ENCODE assay signal across 9 cellular contexts in the genomic region with DNA sequence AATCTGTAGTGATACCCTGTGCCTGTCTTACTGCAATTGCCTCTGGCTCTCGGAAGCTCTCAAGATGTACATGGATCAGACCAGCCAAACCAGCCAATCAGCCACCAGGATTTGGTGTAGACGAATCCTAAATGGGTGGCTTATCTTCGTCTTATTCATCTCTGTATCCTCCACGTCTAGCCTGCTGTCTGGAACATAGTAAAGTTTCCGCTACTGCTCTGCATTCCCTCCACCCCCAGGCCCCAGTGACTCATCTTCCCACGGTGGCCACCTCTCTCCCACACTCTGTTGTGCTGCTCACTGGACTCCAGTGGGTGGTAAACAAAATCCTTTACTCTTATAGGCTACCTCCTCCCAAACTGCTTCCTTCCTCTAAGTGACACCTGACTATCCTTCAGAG. TPM values are rescaled to one million over a fixed set of nuclear protein-coding genes. Genes with fewer than 3 reads are reported as not detected.
A peak's percentile ranks its signal among the peaks of the same experiment; 100 is the strongest.
DNase-seq lines count a peak whose midpoint lies in the region; ATAC-seq and TF ChIP-seq lines count a peak whose summit lies in the region.
"Had no signal": no experiment of that assay in that cellular context is flagged by ENCODE, and none has a peak within 500 bp of the region (broad histone marks: within the 10 kb centered on the region; RNA-seq: fewer than 3 reads in every experiment).

No MANE protein-coding gene starts in this region.

- H3K4me3 ChIP-seq in IMR-90 (ENCODE audit: insufficient read depth, low read depth, low read length) (no peak overlapping the region), left ventricle myocardium inferior (no peak overlapping the region)
- H3K4me3 ChIP-seq: psoas muscle had no signal

- intact Hi-C loops in IMR-90 (cut with micrococcal nuclease) (no loop called here), left ventricle myocardium inferior (cut with micrococcal nuclease) (no loop called here)

- H3K4me1 ChIP-seq in IMR-90 (ENCODE audit: control insufficient read depth, insufficient read depth, low read length) (no peaks in the 10 kb centered on the region), left ventricle myocardium inferior (no peaks in the 10 kb centered on the region)
- H3K4me1 ChIP-seq: psoas muscle had no signal

- H2AFZ ChIP-seq in IMR-90 (replicated peaks; ENCODE audit: low read length, poor library complexity), result no peak overlapping the region

- no peak overlapping the region for H3K23ac ChIP-seq in IMR-90 (ENCODE audit: low read depth, low read length)

- no peak overlapping the region for H3K18ac ChIP-seq in IMR-90 (ENCODE audit: low read depth, low read length)

- no peak for TF ChIP-seq RAD21 in IMR-90 (IDR thresholded peaks at IDR 0.05; ENCODE audit: low read length)

- peak; percentile 95 for ATAC-seq in IMR-90 (ENCODE audit: low read depth)
- ATAC-seq in activated T-cell treated with anti-CD3 and anti-CD28 coated beads, Interleukin-2, amount 50 U/mL, for 4 hours, result peak; percentile 78 to 79
- ATAC-seq: psoas muscle had no signal

- H3K9me1 ChIP-seq in IMR-90 (ENCODE audit: insufficient read depth, low read length), result no peaks in the 10 kb centered on the region

- H2BK20ac ChIP-seq in IMR-90 (ENCODE audit: low read depth, low read length), result no peak overlapping the region

- H3K14ac ChIP-seq in IMR-90 (replicated peaks; ENCODE audit: low read depth, low read length), result no peak overlapping the region

- H2AK9ac ChIP-seq in IMR-90 (replicated peaks; ENCODE audit: low read depth, low read length, poor library complexity), result no peak overlapping the region

- POLR2A ChIA-PET in IMR-90 (lab: Charles Lee; ENCODE audit: unreplicated experiment), result no interaction called here

- no peak; the same call in 1 of the 2 replicates for TF ChIP-seq POLR2A in IMR-90 (IDR thresholded peaks at IDR 0.05; ENCODE audit: low read depth, low read length)

- BruUV-seq in IMR-90 (replicated peaks; lab: Mats Ljungman, UMichigan), result no TSS peak

- H3K4me1 Mint-ChIP-seq in activated T-cell treated with anti-CD3 and anti-CD28 coated beads, Interleukin-2, amount 50 U/mL, for 4 hours (ENCODE audit: low read depth), result peaks cover 48% of the 10 kb centered on the region

- CTCF ChIA-PET in IMR-90 (lab: Yijun Ruan, JAX), result no interaction called here

- no peaks in the 10 kb centered on the region for H3K27me3 Mint-ChIP-seq in activated T-cell treated with anti-CD3 and anti-CD28 coated beads, Interleukin-2, amount 50 U/mL, for 4 hours (ENCODE audit: low read depth)

- no peak overlapping the region for H4K5ac ChIP-seq in IMR-90 (ENCODE audit: low read depth, low read length)

- H4K20me1 ChIP-seq in IMR-90 (ENCODE audit: insufficient read depth, low read length), result no peaks in the 10 kb centered on the region

- no peak overlapping the region for H4K8ac ChIP-seq in IMR-90 (ENCODE audit: low read depth in 2 of 2, low read length in 2 of 2)

- no peak overlapping the region for H2AK5ac ChIP-seq in IMR-90 (ENCODE audit: low read depth, low read length)

- H3K4me2 ChIP-seq in IMR-90 (ENCODE audit: low read depth, low read length), result no peak overlapping the region

- DNase-seq in IMR-90, result peak; percentile 88
- DNase-seq in activated T-cell treated with anti-CD3 and anti-CD28 coated beads, Interleukin-2, amount 50 U/mL, for 4 hours, result peak; percentile 61
- DNase-seq in left ventricle myocardium inferior, result peak; percentile 21
- DNase-seq in stimulated activated CD4-positive, alpha-beta T cell treated with anti-CD3 and anti-CD28 coated beads, TNF-alpha, amount 100 ng/mL, for 48 hours (ENCODE audit: low read depth in 3 of 3), result peak; percentile 44 to 61 (median 51)
- DNase-seq in COR-L47 (lab: John Stamatoyannopoulos, UW), result no peak
- DNase-seq in hippocampal formation (lab: John Stamatoyannopoulos, UW), result no peak
- no peak for DNase-seq in NCI-H748 (lab: John Stamatoyannopoulos, UW; ENCODE audit: unreplicated experiment)
- DNase-seq in ACHN, result no peak

- peak overlapping the region; percentile 53 for H3K4me3 Mint-ChIP-seq in activated T-cell treated with anti-CD3 and anti-CD28 coated beads, Interleukin-2, amount 50 U/mL, for 4 hours

- H3K27me3 ChIP-seq in IMR-90 (ENCODE audit: control insufficient read depth, insufficient read depth, low read length) (no peaks in the 10 kb centered on the region), left ventricle myocardium inferior (ENCODE audit: low read depth) (no peaks in the 10 kb centered on the region)

- no peak for TF ChIP-seq CTCF in IMR-90 (conservative IDR thresholded peaks at IDR 0.05; ENCODE audit: low read depth, low read length)
- TF ChIP-seq CTCF in left ventricle myocardium inferior (IDR thresholded peaks at IDR 0.05; ENCODE audit: borderline replicate concordance), result no peak

- dilution Hi-C loops in IMR-90 (cut with HindIII; ENCODE audit: low sequenced_read_pairs, unreplicated experiment), result no loop called here

- no peak overlapping the region for H3K4ac ChIP-seq in IMR-90 (ENCODE audit: low read depth, low read length)

- in situ Hi-C loops in IMR-90 (cut with MboI; ENCODE audit: low sequenced_read_pairs), result no loop called here
- in situ Hi-C loops in ACHN (cut with HindIII; ENCODE audit: low pct_ligation_motif_present, low pct_unique_long_range_greater_than_20kb, low sequenced_read_pairs), result no loop called here

- 0% methylated on average over 1 of the region's 6 CpGs; no CpG with 5 or more reads in 1 of the 2 experiments for WGBS in IMR-90 (ENCODE audit: extremely low coverage in 2 of 2, insufficient read length in 1 of 2), 2 experiments

- no peak overlapping the region for H3K9ac ChIP-seq in IMR-90 (ENCODE audit: low read depth, low read length)

- no peak overlapping the region for H2BK15ac ChIP-seq in IMR-90 (ENCODE audit: low read depth, low read length)

- H3K36me3 ChIP-seq in IMR-90 (ENCODE audit: control insufficient read depth, insufficient read depth, low read length), result no peaks in the 10 kb centered on the region; the same call in 1 of the 2 replicates
- H3K36me3 ChIP-seq in left ventricle myocardium inferior, result no peaks in the 10 kb centered on the region

- no peaks in the 10 kb centered on the region for H3K9me3 ChIP-seq in IMR-90 (ENCODE audit: control insufficient read depth, insufficient read depth, low read length)
- H3K9me3 ChIP-seq in left ventricle myocardium inferior (replicated peaks), result no peaks in the 10 kb centered on the region
- H3K9me3 ChIP-seq: psoas muscle had no signal

- no peaks in the 10 kb centered on the region for H3K9me3 Mint-ChIP-seq in activated T-cell treated with anti-CD3 and anti-CD28 coated beads, Interleukin-2, amount 50 U/mL, for 4 hours

- no peaks in the 10 kb centered on the region for H3K79me1 ChIP-seq in IMR-90 (ENCODE audit: low read depth in 1 of 2, low read length in 2 of 2)

- H3K56ac ChIP-seq in IMR-90 (ENCODE audit: extremely low read depth, insufficient read depth, low read length), result no peak overlapping the region

- H2BK5ac ChIP-seq in IMR-90 (ENCODE audit: low read depth, low read length, poor library complexity, severe bottlenecking), result no peak overlapping the region

- H3K27ac ChIP-seq in IMR-90 (ENCODE audit: insufficient read depth, low read length) (no peak overlapping the region), left ventricle myocardium inferior (replicated peaks) (peak overlapping the region; percentile 55)
- H3K27ac ChIP-seq: psoas muscle had no signal

- no peak overlapping the region for H4K91ac ChIP-seq in IMR-90 (ENCODE audit: insufficient read depth, low read depth, low read length)

- peaks cover 27% of the 10 kb centered on the region for H3K36me3 Mint-ChIP-seq in activated T-cell treated with anti-CD3 and anti-CD28 coated beads, Interleukin-2, amount 50 U/mL, for 4 hours (ENCODE audit: insufficient read depth)

- H2BK120ac ChIP-seq in IMR-90 (ENCODE audit: low read depth, low read length), result no peak overlapping the region

TF ChIP-seq in IMR-90, 13 proteins besides CTCF, POLR2A, EP300 and RAD21 (continues in another document):
- TF ChIP-seq SMC3 (IDR thresholded peaks at IDR 0.05; ENCODE audit: low read depth, low read length) (no peak), RCOR1 (IDR thresholded peaks at IDR 0.05; ENCODE audit: insufficient replicate concordance, low read length) (no peak), CEBPB (IDR thresholded peaks at IDR 0.05; ENCODE audit: low read depth, low read length) (no peak), MXI1 (IDR thresholded peaks at IDR 0.05; ENCODE audit: borderline replicate concordance, low read depth, low read length) (no peak), BHLHE40 (IDR thresholded peaks at IDR 0.05; ENCODE audit: low read depth, low read length) (no peak), FOS (IDR thresholded peaks at IDR 0.05; ENCODE audit: low read depth, low read length) (peak; percentile 82), CHD1 (IDR thresholded peaks at IDR 0.05; ENCODE audit: low read depth, low read length) (no peak), RFX5 (IDR thresholded peaks at IDR 0.05; ENCODE audit: low read depth, low read length) (no peak)
- TF ChIP-seq, protein P1, sequence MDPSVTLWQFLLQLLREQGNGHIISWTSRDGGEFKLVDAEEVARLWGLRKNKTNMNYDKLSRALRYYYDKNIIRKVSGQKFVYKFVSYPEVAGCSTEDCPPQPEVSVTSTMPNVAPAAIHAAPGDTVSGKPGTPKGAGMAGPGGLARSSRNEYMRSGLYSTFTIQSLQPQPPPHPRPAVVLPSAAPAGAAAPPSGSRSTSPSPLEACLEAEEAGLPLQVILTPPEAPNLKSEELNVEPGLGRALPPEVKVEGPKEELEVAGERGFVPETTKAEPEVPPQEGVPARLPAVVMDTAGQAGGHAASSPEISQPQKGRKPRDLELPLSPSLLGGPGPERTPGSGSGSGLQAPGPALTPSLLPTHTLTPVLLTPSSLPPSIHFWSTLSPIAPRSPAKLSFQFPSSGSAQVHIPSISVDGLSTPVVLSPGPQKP (IDR thresholded peaks at IDR 0.05; ENCODE audit: borderline replicate concordance, low read depth, low read length), result no peak

RNA-seq across cellular contexts. Expression of a gene that starts 37.8 kb away (rescaled TPM):
- 14.2 and 19.0 TPM in 2 replicates for total RNA-seq in IMR-90 (2012; rRNA removed)
- 13.9 and 16.2 TPM in 2 replicates for polyA plus RNA-seq in IMR-90 (2012; rRNA removed)
- 10.4 and 13.4 TPM in 2 replicates for polyA plus RNA-seq in IMR-90 (2012; cell fraction: cytosol; rRNA removed)
- polyA plus RNA-seq in IMR-90 (2012; cell fraction: nucleus; rRNA removed; ENCODE audit: low replicate concordance), result 6.4 and 11.3 TPM in 2 replicates
- 100 to 1,000 TPM; 100 to 131 (median 104) TPM for total RNA-seq in activated T-cell treated with anti-CD3 and anti-CD28 coated beads, Interleukin-2, amount 50 U/mL, for 4 hours
- total RNA-seq in left ventricle myocardium inferior, result 5.6 TPM

RNA-seq across cellular contexts. Expression of a gene that starts 48.9 kb away (rescaled TPM):
- total RNA-seq in IMR-90 (2012; rRNA removed) (2.2 and 3.6 TPM in 2 replicates), left ventricle myocardium inferior (3.7 TPM)
- polyA plus RNA-seq in IMR-90 (2012; rRNA removed), result 4.1 TPM in 2 replicates
- 0.78 and 0.81 TPM in 2 replicates for polyA plus RNA-seq in IMR-90 (2012; cell fraction: cytosol; rRNA removed)
- polyA plus RNA-seq in IMR-90 (2012; cell fraction: nucleus; rRNA removed; ENCODE audit: low replicate concordance), result 0.86 and 5.4 TPM in 2 replicates
- total RNA-seq in activated T-cell treated with anti-CD3 and anti-CD28 coated beads, Interleukin-2, amount 50 U/mL, for 4 hours, result 10 to 100 TPM; 27.4 to 30.0 (median 28.9) TPM

Comparison
In these comparisons a context has a peak if more than half of its experiments do, and no peak if none do; other contexts are left out.
1. DNase-seq: peak in IMR-90 (single experiment), activated T-cell treated with anti-CD3 and anti-CD28 coated beads, Interleukin-2, amount 50 U/mL, for 4 hours (single experiment), left ventricle myocardium inferior (single experiment) and stimulated activated CD4-positive, alpha-beta T cell treated with anti-CD3 and anti-CD28 coated beads, TNF-alpha, amount 100 ng/mL, for 48 hours (3 of 3); none in COR-L47 (single experiment), hippocampal formation (0 of 2), NCI-H748 (single experiment) and ACHN (single experiment).